ENCODE assay signal across 18 cellular contexts in genomic region chr7:81926154-81926553, GRCh38.
DNase-seq lines count a peak whose midpoint lies in the region; ATAC-seq, FAIRE-seq and TF ChIP-seq lines count a peak whose summit lies in the region.
"Had no signal": no experiment of that assay in that cellular context is flagged by ENCODE, and none has a peak within 500 bp of the region (broad histone marks: within the 10 kb centered on the region; RNA-seq: fewer than 3 reads in every experiment).

No MANE protein-coding gene starts in this region.

- no peak overlapping the region for H3K9ac ChIP-seq in GM23248
- H3K9ac ChIP-seq in SK-N-SH = no peak overlapping the region

- TF ChIP-seq EP300 in SK-N-SH (IDR thresholded peaks at IDR 0.05; ENCODE audit: borderline replicate concordance in 1 of 2, low read depth in 1 of 2, low read length in 1 of 2) = no peak

- no peak for TF ChIP-seq POLR2A in spleen (IDR thresholded peaks at IDR 0.05)

- WGBS in GM23248 (ENCODE audit: low coverage in 1 of 2, low lambda C conversion rate in 2 of 2, missing lambda C conversion rate in 2 of 2), 2 experiments = 3 to 9% methylated on average over 2 of the region's 2 CpGs
- WGBS in SK-N-SH (ENCODE audit: low lambda C conversion rate) = 16% methylated on average over 2 of the region's 2 CpGs
- WGBS in spleen, 5 donors = 51 to 78% (median 69%) methylated on average over 2 of the region's 2 CpGs

- intact Hi-C loops in spleen (cut with DNase I; ENCODE audit: low total_unique reads) = no loop called here

- TF ChIP-seq CTCF in SK-N-SH (IDR thresholded peaks at IDR 0.05) (no peak), fibroblast of mammary gland (conservative IDR thresholded peaks at IDR 0.05; ENCODE audit: control insufficient read depth, insufficient read depth, low read depth, low read length) (no peak), spleen (IDR thresholded peaks at IDR 0.05 in 8 of 11, conservative IDR thresholded peaks at IDR 0.05 in 3 of 11) (no peak)

- in situ Hi-C loops in GM23248 (cut with MboI) = no loop called here

- no peaks in the 10 kb centered on the region for H4K20me1 ChIP-seq in GM23248 (ENCODE audit: insufficient read depth)
- no peaks in the 10 kb centered on the region for H4K20me1 ChIP-seq in SK-N-SH (ENCODE audit: insufficient read depth)

- H3K4me3 ChIP-seq in GM23248 (no peak overlapping the region), SK-N-SH (ENCODE audit: low read depth in 2 of 2, low read length in 1 of 2) (no peak overlapping the region), fibroblast of mammary gland (ENCODE audit: control insufficient read depth, low read depth, low read length) (no peak overlapping the region), spleen (no peak overlapping the region)
- H3K4me3 ChIP-seq: HAP-1 had no signal

- H3K4me1 ChIP-seq in GM23248 (ENCODE audit: insufficient read depth) (no peaks in the 10 kb centered on the region), SK-N-SH (ENCODE audit: control insufficient read depth in 1 of 2, insufficient read depth in 2 of 2, low read depth in 1 of 2, low read length in 1 of 2) (peaks cover 4 to 8% of the 10 kb centered on the region in 2 experiments; a peak in 2 of 4 replicates), spleen (no peaks in the 10 kb centered on the region)
- H3K4me1 ChIP-seq: Caco-2 had no signal

- POLR2A ChIA-PET in SK-N-SH (lab: Yijun Ruan, JAX) = no interaction called here

- DNase-seq in GM23248 = peak; percentile 73
- DNase-seq in SK-N-SH = no peak
- DNase-seq in fibroblast of mammary gland (ENCODE audit: low read depth) = peak; percentile 53
- DNase-seq in urothelium cell line (ENCODE audit: low spot score) = no peak
- DNase-seq in hypothalamus (lab: John Stamatoyannopoulos, UW) = no peak
- DNase-seq in spleen = no peak
- DNase-seq: ACHN; Caco-2; CD4-positive, CD25-positive, alpha-beta regulatory T cell; NCI-H1092; NCI-H146; NCI-H226; NCI-H526; OCI-M1; SW 1271 had no signal

- H3K79me2 ChIP-seq in GM23248 (ENCODE audit: insufficient read depth) (no peaks in the 10 kb centered on the region), SK-N-SH (ENCODE audit: insufficient read depth) (no peaks in the 10 kb centered on the region)

- no peak overlapping the region for H3K27ac ChIP-seq in GM23248
- no peak overlapping the region for H3K27ac ChIP-seq in SK-N-SH (ENCODE audit: low read depth in 2 of 2, low read length in 1 of 2)
- no peak overlapping the region for H3K27ac ChIP-seq in spleen
- H3K27ac ChIP-seq: RWPE1 had no signal

- FAIRE-seq in urothelium cell line (lab: Jason Lieb, UNC) = peak; percentile 44

- no peaks in the 10 kb centered on the region for H3K27me3 ChIP-seq in GM23248 (replicated peaks; ENCODE audit: insufficient read depth)
- H3K27me3 ChIP-seq in SK-N-SH (ENCODE audit: insufficient read depth) = no peaks in the 10 kb centered on the region
- H3K27me3 ChIP-seq in spleen (replicated peaks in 1 of 7) = no peaks in the 10 kb centered on the region

- no peak for ATAC-seq in GM21367 (IDR thresholded peaks at IDR 0.05; ENCODE audit: unreplicated experiment)

- H3K4me2 ChIP-seq in GM23248 (ENCODE audit: unreplicated experiment) (no peak overlapping the region), SK-N-SH (0 out of 2 replicates have a peak overlapping the region, but pooled peaks have one; percentile 1)

- no peak for TF ChIP-seq RAD21 in SK-N-SH (IDR thresholded peaks at IDR 0.05; ENCODE audit: low read length)

- H2AFZ ChIP-seq in GM23248 = no peak overlapping the region
- no peak overlapping the region for H2AFZ ChIP-seq in SK-N-SH (ENCODE audit: low read depth)

- H3F3A ChIP-seq in GM23248 (ENCODE audit: insufficient read depth) = no peaks in the 10 kb centered on the region
- H3F3A ChIP-seq in SK-N-SH (replicated peaks; ENCODE audit: insufficient read depth) = peaks cover 5% of the 10 kb centered on the region

- H3K36me3 ChIP-seq in GM23248 (ENCODE audit: low read depth) (no peaks in the 10 kb centered on the region), SK-N-SH (replicated peaks in 1 of 2; ENCODE audit: control insufficient read depth in 1 of 2, insufficient read depth in 2 of 2, low read length in 1 of 2) (no peaks in the 10 kb centered on the region), spleen (no peaks in the 10 kb centered on the region)
- H3K36me3 ChIP-seq: HAP-1 had no signal

- no peaks in the 10 kb centered on the region for H3K9me3 ChIP-seq in GM23248 (ENCODE audit: low read depth)
- no peaks in the 10 kb centered on the region for H3K9me3 ChIP-seq in SK-N-SH
- no peaks in the 10 kb centered on the region for H3K9me3 ChIP-seq in spleen
- H3K9me3 ChIP-seq: Caco-2, HAP-1 had no signal

- CTCF ChIA-PET in SK-N-SH (lab: Yijun Ruan, JAX) = interaction anchor here (0.6 to 1.3 kb wide), 2 partner anchors 12 to 60 kb away, joined by 3 to 4 read pairs; no protein-coding TSS in a partner anchor

- no peaks in the 10 kb centered on the region for H3K9me2 ChIP-seq in GM23248 (ENCODE audit: insufficient read depth)
- no peaks in the 10 kb centered on the region for H3K9me2 ChIP-seq in SK-N-SH

TF ChIP-seq in SK-N-SH, 30 proteins besides CTCF, POLR2A, EP300 and RAD21 (continues in another document):
- no peak for TF ChIP-seq TAF1 (IDR thresholded peaks at IDR 0.05; ENCODE audit: borderline replicate concordance, low read depth, low read length)
- no peak for TF ChIP-seq JUND (IDR thresholded peaks at IDR 0.05)
- TF ChIP-seq FOXJ3 (CRISPR knock-in tag; IDR thresholded peaks at IDR 0.05) = no peak
- TF ChIP-seq EZH2phosphoT487 (IDR thresholded peaks at IDR 0.05; ENCODE audit: borderline replicate concordance, low read depth) = no peak
- TF ChIP-seq NRF1 (IDR thresholded peaks at IDR 0.05; ENCODE audit: low read depth, low read length) = no peak
- no peak for TF ChIP-seq GATA2 (CRISPR knock-in tag; IDR thresholded peaks at IDR 0.05)
- no peak for TF ChIP-seq USF2 (IDR thresholded peaks at IDR 0.05; ENCODE audit: borderline replicate concordance, low read depth, low read length)
- TF ChIP-seq RXRA (IDR thresholded peaks at IDR 0.05; ENCODE audit: borderline replicate concordance, low read depth) = no peak
- no peak for TF ChIP-seq RFX5 (IDR thresholded peaks at IDR 0.05; ENCODE audit: low read length)
- TF ChIP-seq ZBTB33 (IDR thresholded peaks at IDR 0.05; ENCODE audit: borderline replicate concordance, low read depth) = no peak
- TF ChIP-seq TCF12 (IDR thresholded peaks at IDR 0.05) = peak; percentile 91
- 0 out of 2 replicates have a peak, but pooled peaks have one; percentile 20 for TF ChIP-seq MXI1 (IDR thresholded peaks at IDR 0.05; ENCODE audit: low read depth, low read length)
- no peak for TF ChIP-seq IRF3 (IDR thresholded peaks at IDR 0.05; ENCODE audit: low read depth, low read length)
- no peak for TF ChIP-seq GABPA (IDR thresholded peaks at IDR 0.05; ENCODE audit: low read depth)
- TF ChIP-seq NFIC (IDR thresholded peaks at IDR 0.05; ENCODE audit: borderline replicate concordance) = no peak
- TF ChIP-seq TEAD4 (IDR thresholded peaks at IDR 0.05; ENCODE audit: borderline replicate concordance, insufficient read depth) = no peak
- TF ChIP-seq YY1 (IDR thresholded peaks at IDR 0.05; ENCODE audit: low read depth) = no peak
- TF ChIP-seq SMC3 (IDR thresholded peaks at IDR 0.05; ENCODE audit: low read depth, low read length) = no peak
- TF ChIP-seq RCOR1 (IDR thresholded peaks at IDR 0.05; ENCODE audit: low read length) = no peak
- TF ChIP-seq CHD2 (IDR thresholded peaks at IDR 0.05; ENCODE audit: low read length, partially characterized antibody) = no peak
- no peak for TF ChIP-seq FOXM1 (IDR thresholded peaks at IDR 0.05; ENCODE audit: low read depth)
- TF ChIP-seq USF1 (IDR thresholded peaks at IDR 0.05; ENCODE audit: borderline replicate concordance, low read depth) = no peak

Comparison
In these comparisons a context has a peak if more than half of its experiments do, and no peak if none do; other contexts are left out.
1. DNase-seq: peak in GM23248 (single experiment) and fibroblast of mammary gland (single experiment); none in SK-N-SH (single experiment), urothelium cell line (single experiment), hypothalamus (0 of 51) and spleen (single experiment).